Comparison of ENCODE assay signal across 8 cellular contexts in genomic region chr22:31139866-31140716, GRCh38. TPM values are rescaled to one million over a fixed set of nuclear protein-coding genes. Genes with fewer than 3 reads are reported as not detected.
A peak's percentile ranks its signal among the peaks of the same experiment; 100 is the strongest.
DNase-seq lines count a peak whose midpoint lies in the region; TF ChIP-seq lines count a peak whose summit lies in the region.

TSS of gene PLA2G3 (minus strand) at chr22:31140508. CDS start at chr22:31140354, 154 bp downstream.

- H3K4me1 Mint-ChIP-seq in activated CD4-positive, alpha-beta T cell treated with anti-CD3 and anti-CD28 coated beads, Interleukin-2, amount 10 ng/mL, durations not matched to agents 24 days and 14 days: peaks cover 6% of the 10 kb centered on the region

- no peak within 1 kb of the TSS for H3K4me3 Mint-ChIP-seq in activated CD4-positive, alpha-beta T cell treated with anti-CD3 and anti-CD28 coated beads, Interleukin-2, amount 10 ng/mL, durations not matched to agents 24 days and 14 days

- DNase-seq in DMS 273 treated with DMSO at 0.1 percent for 48 hours (lab: John Stamatoyannopoulos, UW) (peak; percentile 83), NCI-H1436 (lab: John Stamatoyannopoulos, UW) (peak; percentile 95), cerebellum (ENCODE audit: low spot score) (peak; percentile 79), mesenteric fat pad (ENCODE audit: low spot score) (peak; percentile 62), WERI-Rb-1 (no peak)
- no peak for DNase-seq in activated T-cell treated with anti-CD3 and anti-CD28 coated beads, Interleukin-2, amount 50 U/mL, for 48 hours
- no peak for DNase-seq in activated CD4-positive, alpha-beta T cell treated with anti-CD3 and anti-CD28 coated beads, Interleukin-2, amount 10 ng/mL, durations not matched to agents 24 days and 14 days
- no peak for DNase-seq in activated CD8-positive, alpha-beta memory T cell treated with anti-CD3 and anti-CD28 coated beads for 24 hours

- no peaks in the 10 kb centered on the region for H3K9me3 Mint-ChIP-seq in activated CD4-positive, alpha-beta T cell treated with anti-CD3 and anti-CD28 coated beads, Interleukin-2, amount 10 ng/mL, durations not matched to agents 24 days and 14 days

- H3K27me3 ChIP-seq in WERI-Rb-1 (ENCODE audit: insufficient read depth, low read depth, severe bottlenecking): no peaks in the 10 kb centered on the region

- no peak for TF ChIP-seq CTCF in WERI-Rb-1 (IDR thresholded peaks at IDR 0.05; ENCODE audit: low read depth, low read length)

- H3K36me3 ChIP-seq in WERI-Rb-1: no peaks in the 10 kb centered on the region

- H3K36me3 Mint-ChIP-seq in activated CD4-positive, alpha-beta T cell treated with anti-CD3 and anti-CD28 coated beads, Interleukin-2, amount 10 ng/mL, durations not matched to agents 24 days and 14 days (ENCODE audit: low read depth): no peaks in the 10 kb centered on the region

- H3K27ac ChIP-seq in WERI-Rb-1: no peak within 1 kb of the TSS

- no peak within 1 kb of the TSS for H3K4me3 ChIP-seq in WERI-Rb-1 (ENCODE audit: low read depth, low read length)

- peaks cover 2% of the 10 kb centered on the region for H3K27me3 Mint-ChIP-seq in activated CD4-positive, alpha-beta T cell treated with anti-CD3 and anti-CD28 coated beads, Interleukin-2, amount 10 ng/mL, durations not matched to agents 24 days and 14 days

- no peak within 1 kb of the TSS for H3K27ac Mint-ChIP-seq in activated CD4-positive, alpha-beta T cell treated with anti-CD3 and anti-CD28 coated beads, Interleukin-2, amount 10 ng/mL, durations not matched to agents 24 days and 14 days

- H3K9me3 ChIP-seq in WERI-Rb-1 (ENCODE audit: severe bottlenecking): peaks cover under 1% of the 10 kb centered on the region

- intact Hi-C loops in activated CD4-positive, alpha-beta T cell treated with anti-CD3 and anti-CD28 coated beads, Interleukin-2, amount 10 ng/mL, durations not matched to agents 24 days and 14 days (cut with micrococcal nuclease): no loop called here

RNA-seq across cellular contexts. Expression of gene PLA2G3, which starts in this region (rescaled TPM):
- total RNA-seq in cerebellum (not detected), mesenteric fat pad (not detected)
- total RNA-seq in activated CD4-positive, alpha-beta T cell treated with anti-CD3 and anti-CD28 coated beads, Interleukin-2, amount 10 ng/mL, durations not matched to agents 24 days and 14 days: not detected in 2 replicates

Comparison
In these comparisons a context has a peak if more than half of its experiments do, and no peak if none do; other contexts are left out.
1. Peak in DNase-seq in cerebellum; RNA of the gene not detected or under 1 TPM.
2. Peak in DNase-seq in mesenteric fat pad; RNA of the gene not detected or under 1 TPM.
3. DNase-seq: peak in DMS 273 treated with DMSO at 0.1 percent for 48 hours (single experiment) and NCI-H1436 (single experiment); none in activated T-cell treated with anti-CD3 and anti-CD28 coated beads, Interleukin-2, amount 50 U/mL, for 48 hours (0 of 2), activated CD4-positive, alpha-beta T cell treated with anti-CD3 and anti-CD28 coated beads, Interleukin-2, amount 10 ng/mL, durations not matched to agents 24 days and 14 days (single experiment), activated CD8-positive, alpha-beta memory T cell treated with anti-CD3 and anti-CD28 coated beads for 24 hours (single experiment) and WERI-Rb-1 (single experiment).